Comparison of ENCODE assay signal across 12 cellular contexts in genomic region chr4:104896623-104897296, GRCh38.
A peak's percentile ranks its signal among the peaks of the same experiment; 100 is the strongest.
DNase-seq lines count a peak whose midpoint lies in the region; ATAC-seq and TF ChIP-seq lines count a peak whose summit lies in the region.
"Had no signal": no experiment of that assay in that cellular context is flagged by ENCODE, and none has a peak within 500 bp of the region (broad histone marks: within the 10 kb centered on the region; RNA-seq: fewer than 3 reads in every experiment).

No MANE protein-coding gene starts in this region.

- no peaks in the 10 kb centered on the region for H3K4me1 Mint-ChIP-seq in endothelial cell (ENCODE audit: unreplicated experiment)

- no peak overlapping the region for H3K4me3 Mint-ChIP-seq in endothelial cell (ENCODE audit: unreplicated experiment)

- no peaks in the 10 kb centered on the region for H3K36me3 Mint-ChIP-seq in endothelial cell (ENCODE audit: low read depth, unreplicated experiment)

- TF ChIP-seq CTCF in GM12865 (IDR thresholded peaks at IDR 0.05; ENCODE audit: insufficient read depth, low read depth, low read length, missing control alignments): no peak
- TF ChIP-seq CTCF in endothelial cell (IDR thresholded peaks at IDR 0.05; ENCODE audit: unreplicated experiment): no peak

- H3K9me3 Mint-ChIP-seq in endothelial cell (ENCODE audit: unreplicated experiment): no peaks in the 10 kb centered on the region

- H3K27me3 Mint-ChIP-seq in endothelial cell (ENCODE audit: unreplicated experiment): no peaks in the 10 kb centered on the region

- DNase-seq in GM12865 (ENCODE audit: low read depth) (peak; percentile 59), SIG-M5 treated with dmso at 0.1 percent for 504 hours (lab: John Stamatoyannopoulos, UW; ENCODE audit: unreplicated experiment) (no peak), endothelial cell (ENCODE audit: low spot score) (no peak), SHP77 treated with DMSO at 0.1 percent for 48 hours (lab: John Stamatoyannopoulos, UW) (no peak)
- DNase-seq in stimulated activated CD4-positive, alpha-beta T cell treated with anti-CD3 and anti-CD28 coated beads, Interleukin-4, amount 100 ng/mL, for 4 hours: no peak
- DNase-seq: Calu3; KBM-7; right cardiac atrium; stimulated activated naive CD4-positive, alpha-beta T cell treated with Interleukin-2 at 50 U/mL for 16 hours had no signal

- H3K4me3 ChIP-seq in GM12865 (ENCODE audit: low read depth, low read length): no peak overlapping the region

- ATAC-seq in GM21367 (IDR thresholded peaks at IDR 0.05; ENCODE audit: unreplicated experiment): peak; percentile 78
- ATAC-seq in HG03558 (IDR thresholded peaks at IDR 0.05; ENCODE audit: extremely low read depth, unreplicated experiment): peak; percentile 62
- ATAC-seq in esophagus mucosa: peak; percentile 60
- ATAC-seq: right cardiac atrium had no signal

- H3K27ac Mint-ChIP-seq in endothelial cell (ENCODE audit: unreplicated experiment): no peak overlapping the region
